Comparison of ENCODE assay signal across 8 cellular contexts in the genomic region with DNA sequence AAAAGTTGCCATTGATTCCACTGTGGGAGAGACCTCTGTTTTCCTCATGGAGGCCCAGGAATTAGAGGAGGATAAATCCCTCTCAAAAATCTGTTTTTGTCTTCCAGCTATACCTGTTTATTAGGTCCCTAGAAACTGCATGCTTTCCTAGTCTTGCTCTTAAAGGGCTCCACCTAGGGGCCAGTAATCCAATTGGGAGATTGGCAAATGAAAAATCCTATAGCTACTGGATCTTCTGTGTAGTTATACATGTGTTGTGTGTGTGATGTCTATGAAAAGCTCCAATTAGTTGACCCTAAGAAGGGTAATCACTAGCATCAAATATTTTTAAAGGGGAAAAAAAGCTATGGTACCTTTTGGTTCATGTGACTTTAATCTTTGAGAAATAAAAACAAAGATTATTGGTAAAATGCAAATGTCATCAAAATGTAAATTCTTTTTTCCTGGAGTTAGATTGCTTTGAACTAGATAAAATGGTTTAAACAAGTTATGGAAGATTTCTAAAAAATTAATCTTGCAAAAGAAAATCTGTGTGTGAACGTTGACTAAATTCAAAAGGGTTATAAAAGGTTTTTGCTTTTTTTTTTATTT.
DNase-seq lines count a peak whose midpoint lies in the region; ATAC-seq and TF ChIP-seq lines count a peak whose summit lies in the region.

No MANE protein-coding gene starts in this region.

- H3K4me1 ChIP-seq in neural progenitor cell, result no peaks in the 10 kb centered on the region

- no peaks in the 10 kb centered on the region for H3K27me3 ChIP-seq in neural progenitor cell

- H3K4me3 Mint-ChIP-seq in neural progenitor cell, result no peak overlapping the region

- no peak overlapping the region for H3K27ac ChIP-seq in 22Rv1
- no peak overlapping the region for H3K27ac ChIP-seq in neural progenitor cell

- no peak overlapping the region for H3K4me2 ChIP-seq in neural progenitor cell

- no peaks in the 10 kb centered on the region for H4K20me1 ChIP-seq in neural progenitor cell (ENCODE audit: low read depth)

- peak; percentile 43 for DNase-seq in GM12865 (ENCODE audit: low read depth)
- DNase-seq in NCI-H748 treated with DMSO at 0.1 percent for 48 hours (lab: John Stamatoyannopoulos, UW), result peak; percentile 69
- DNase-seq in dermis microvascular lymphatic vessel endothelial cell (ENCODE audit: low read depth in 2 of 2), result peak; percentile 17 to 55
- peak; percentile 57 for DNase-seq in neural progenitor cell (ENCODE audit: low spot score)
- DNase-seq in activated CD8-positive, alpha-beta memory T cell treated with anti-CD3 and anti-CD28 coated beads, Interleukin-2, amount 50 U/mL, for 4 hours, result no peak

- no peak overlapping the region for H3K9ac ChIP-seq in neural progenitor cell

- TF ChIP-seq CTCF in 22Rv1 (IDR thresholded peaks at IDR 0.05) (peak; percentile 92), GM12865 (IDR thresholded peaks at IDR 0.05; ENCODE audit: insufficient read depth, low read depth, low read length, missing control alignments) (peak; percentile 50), neural progenitor cell (IDR thresholded peaks at IDR 0.05) (peak; percentile 83)

- peaks cover 4% of the 10 kb centered on the region for H3K4me1 Mint-ChIP-seq in neural progenitor cell

- no peak overlapping the region for H3K4me3 ChIP-seq in GM12865 (ENCODE audit: low read depth, low read length)
- no peak overlapping the region for H3K4me3 ChIP-seq in neural progenitor cell

- no peaks in the 10 kb centered on the region for H3F3A ChIP-seq in neural progenitor cell (ENCODE audit: low read depth)

- ATAC-seq in GM19455 (IDR thresholded peaks at IDR 0.05; ENCODE audit: unreplicated experiment) (no peak), GM21786 (IDR thresholded peaks at IDR 0.05; ENCODE audit: unreplicated experiment) (no peak)

- H3K9me3 ChIP-seq in neural progenitor cell (ENCODE audit: low read depth), result no peaks in the 10 kb centered on the region

- H3K27ac Mint-ChIP-seq in neural progenitor cell, result no peak overlapping the region

- no peaks in the 10 kb centered on the region for H3K9me3 Mint-ChIP-seq in neural progenitor cell

- no peaks in the 10 kb centered on the region for H3K27me3 Mint-ChIP-seq in neural progenitor cell (ENCODE audit: insufficient read depth, low read depth)

- no peak overlapping the region for H2AFZ ChIP-seq in neural progenitor cell (replicated peaks)

- H3K36me3 Mint-ChIP-seq in neural progenitor cell, result no peaks in the 10 kb centered on the region

- no peaks in the 10 kb centered on the region for H3K79me2 ChIP-seq in neural progenitor cell (ENCODE audit: low read depth)

- H3K36me3 ChIP-seq in neural progenitor cell, result no peaks in the 10 kb centered on the region
